ENCODE assay signal across 9 cellular contexts in genomic region chr5:34695275-34696032, GRCh38. TPM values are rescaled to one million over a fixed set of nuclear protein-coding genes. Genes with fewer than 3 reads are reported as not detected.
DNase-seq lines count a peak whose midpoint lies in the region; ATAC-seq, FAIRE-seq and TF ChIP-seq lines count a peak whose summit lies in the region.
"Had no signal": no experiment of that assay in that cellular context is flagged by ENCODE, and none has a peak within 500 bp of the region (broad histone marks: within the 10 kb centered on the region; RNA-seq: fewer than 3 reads in every experiment).

No MANE protein-coding gene starts in this region.

- no peak for TF ChIP-seq CTCF in coronary artery (IDR thresholded peaks at IDR 0.05)

- no peaks in the 10 kb centered on the region for H3K9me2 ChIP-seq in Karpas-422 (replicated peaks; ENCODE audit: insufficient read depth, low read length)

- H3K27ac ChIP-seq in coronary artery (peak overlapping the region in 1 of 2 donors; percentile 48), small intestine (ENCODE audit: low read depth in 1 of 2, low read length in 1 of 2) (no peak overlapping the region), Karpas-422 (ENCODE audit: low read length) (no peak overlapping the region)

- H3K9ac ChIP-seq in Karpas-422 (ENCODE audit: low read length): no peak overlapping the region

- H3K4me3 ChIP-seq in coronary artery: peak overlapping the region; percentile 7
- H3K4me3 ChIP-seq in small intestine (ENCODE audit: low read depth in 1 of 2, low read length in 2 of 2): no peak overlapping the region
- H3K4me3 ChIP-seq in Karpas-422 (ENCODE audit: low read length): no peak overlapping the region

- H4K20me1 ChIP-seq in Karpas-422 (ENCODE audit: insufficient read depth, low read depth, low read length): no peaks in the 10 kb centered on the region

- H3K9me3 ChIP-seq in small intestine (ENCODE audit: control insufficient read depth, low read depth): no peaks in the 10 kb centered on the region
- no peaks in the 10 kb centered on the region for H3K9me3 ChIP-seq in Karpas-422 (ENCODE audit: low read length)

- H3K36me3 ChIP-seq in small intestine (ENCODE audit: control insufficient read depth in 2 of 2, insufficient read depth in 2 of 2, low read length in 2 of 2) (no peaks in the 10 kb centered on the region), Karpas-422 (ENCODE audit: insufficient read depth, low read length) (no peaks in the 10 kb centered on the region)

- WGBS in small intestine, 3 donors: 72 to 87% (median 78%) methylated on average over 1 of the region's 1 CpG

- DNase-seq in coronary artery (ENCODE audit: low spot score) (no peak), small intestine (peak; percentile 46), globus pallidus (ENCODE audit: low spot score) (no peak), Karpas-422 (no peak)
- DNase-seq: effector CD4-positive, alpha-beta T cell; kidney had no signal

- ATAC-seq in GM18511 (IDR thresholded peaks at IDR 0.05; ENCODE audit: unreplicated experiment) (peak; percentile 77), HG03442 (IDR thresholded peaks at IDR 0.05; ENCODE audit: unreplicated experiment) (peak; percentile 67), HG03280 (IDR thresholded peaks at IDR 0.05; ENCODE audit: unreplicated experiment) (no peak)

- no peak overlapping the region for H3K4me2 ChIP-seq in Karpas-422 (ENCODE audit: low read depth, low read length, poor library complexity, severe bottlenecking)

- no peak overlapping the region for H2AFZ ChIP-seq in Karpas-422 (ENCODE audit: low read length)

- FAIRE-seq in small intestine (lab: Jason Lieb, UNC): no peak
- FAIRE-seq: kidney had no signal

- H3K27me3 ChIP-seq in small intestine (ENCODE audit: control insufficient read depth in 2 of 2, insufficient read depth in 2 of 2, low read length in 2 of 2) (no peaks in the 10 kb centered on the region), Karpas-422 (ENCODE audit: low read length) (no peaks in the 10 kb centered on the region)

- H3K4me1 ChIP-seq in small intestine (ENCODE audit: control insufficient read depth in 2 of 2, insufficient read depth in 1 of 2, low read depth in 1 of 2, low read length in 1 of 2) (peaks cover 0 to 5% of the 10 kb centered on the region in 2 donors), Karpas-422 (ENCODE audit: low read length) (no peaks in the 10 kb centered on the region)

- H3K79me2 ChIP-seq in Karpas-422 (ENCODE audit: low read length): no peaks in the 10 kb centered on the region

RNA-seq across cellular contexts. Expression of gene RAI14, which starts 39.3 kb away (rescaled TPM):
- polyA plus RNA-seq in small intestine: 1 to 10 TPM; 4.2 to 9.2 (median 5.9) TPM
- total RNA-seq in Karpas-422 (2014; rRNA removed; shearing (Covaris generic); ENCODE audit: low replicate concordance): not detected in 2 replicates
